ENCODE assay signal across 21 cellular contexts in the genomic region with DNA sequence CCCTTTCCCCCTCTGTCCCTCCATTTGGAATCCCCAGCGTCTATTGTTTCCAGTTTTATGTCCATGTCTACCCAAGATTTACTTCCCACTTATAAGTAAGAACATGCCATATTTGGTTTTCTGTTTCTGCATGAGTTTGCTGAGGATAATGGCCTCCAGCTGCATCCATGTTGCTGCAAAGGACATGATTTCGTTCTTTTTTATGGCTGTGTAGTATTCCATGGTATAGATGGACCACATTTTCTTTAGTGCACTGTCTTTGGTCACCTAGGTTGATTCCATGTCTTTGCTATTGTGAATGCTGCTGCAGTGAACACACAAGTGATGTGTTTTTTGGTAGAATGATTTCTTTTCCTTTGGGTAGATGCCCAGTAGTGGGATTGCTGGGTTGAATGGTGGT.
"Had no signal": no experiment of that assay in that cellular context is flagged by ENCODE, and none has a peak within 500 bp of the region (broad histone marks: within the 10 kb centered on the region; RNA-seq: fewer than 3 reads in every experiment).

No MANE protein-coding gene starts in this region.

- DNase-seq: KG1, MM.1S, NCI-H1092 treated with DMSO at 0.1 percent for 48 hours, NCI-H1436, NCI-H187, NCI-H2029, NCI-H2081 treated with DMSO at 0.1 percent for 48 hours, NCI-H2171, NCI-H226, NCI-H446, NCI-H510A, NCI-H524 treated with DMSO at 0.1 percent for 48 hours, NCI-H69, NCI-H774, PC-3, SHP77 treated with DMSO at 0.1 percent for 48 hours, SW 1271 had no signal

- H3K4me3 ChIP-seq: SJSA1, SK-N-MC had no signal

- H3K27me3 ChIP-seq: SJSA1 had no signal

- H3K27ac ChIP-seq: RWPE1, SJSA1, SK-N-MC had no signal

- ATAC-seq: Panc1, PC-3 had no signal
